8 cellular contexts compared by ENCODE assay signal in the genomic region with DNA sequence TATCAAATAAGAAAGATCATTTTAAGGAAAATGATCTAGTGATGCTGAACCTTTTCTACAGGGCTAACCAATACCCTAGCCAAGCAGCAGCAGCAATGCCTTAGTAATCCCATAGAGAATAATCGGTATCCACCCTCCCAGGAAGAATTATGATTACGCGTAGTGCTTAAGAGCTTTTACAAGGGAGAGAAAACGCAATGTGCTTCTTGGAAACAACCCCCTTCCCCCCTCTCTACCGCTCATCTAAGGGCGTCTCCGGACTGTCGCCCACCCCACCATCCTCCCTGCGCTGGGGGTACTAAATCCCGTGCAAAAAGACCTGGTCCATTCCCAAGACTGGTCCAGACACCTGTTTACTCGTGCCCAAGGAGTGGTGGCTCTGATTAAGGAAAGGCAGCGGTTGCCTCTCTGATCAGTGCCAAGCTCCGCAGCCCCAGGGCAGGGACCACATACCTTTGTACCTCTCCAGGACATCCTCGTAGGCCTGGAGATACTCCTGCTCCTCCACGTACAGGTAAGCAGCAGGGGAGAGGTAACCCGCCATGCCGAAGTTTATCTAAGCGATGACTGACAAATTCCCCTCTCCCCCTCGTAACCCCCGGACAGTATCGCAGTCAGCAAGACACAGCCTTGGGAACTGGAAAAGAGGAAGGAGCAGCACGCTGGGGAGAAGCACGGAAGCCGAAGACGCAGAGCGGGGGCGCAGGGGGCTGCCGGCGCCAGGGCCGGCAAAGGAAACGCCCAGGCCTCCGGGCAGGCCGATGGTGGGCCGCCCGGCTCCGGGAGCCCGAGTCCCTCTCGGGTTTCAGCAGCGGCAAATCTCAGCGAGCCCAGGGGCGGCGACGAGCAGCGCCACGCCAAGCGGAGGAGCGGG.
DNase-seq lines count a peak whose midpoint lies in the region; ATAC-seq and TF ChIP-seq lines count a peak whose summit lies in the region.

No MANE protein-coding gene starts in this region.

- POLR2A ChIA-PET in AG04449 (lab: Yijun Ruan, JAX): interaction anchor here (0.6 kb wide), 1 partner anchor 130 kb away, joined by 3 read pairs; no protein-coding TSS in a partner anchor

- WGBS in hepatocyte (ENCODE audit: low lambda C conversion rate, missing lambda C conversion rate): 2% methylated on average over 47 of the region's 47 CpGs
- 3 to 6% (median 4%) methylated on average over 40 to 47 of the region's 47 CpGs for WGBS in psoas muscle, 3 donors

- H3K27me3 ChIP-seq in hepatocyte (no peaks in the 10 kb centered on the region), psoas muscle (ENCODE audit: insufficient read depth in 3 of 3, low read length in 2 of 3) (no peaks in the 10 kb centered on the region)

- CTCF ChIA-PET in AG04449 (lab: Yijun Ruan, JAX): interaction anchor here (2.7 kb wide), 1 partner anchor 8 kb away, joined by 13 read pairs; no protein-coding TSS in a partner anchor

- H3K4me2 ChIP-seq in hepatocyte: peak overlapping the region; percentile 98

- H3K27ac ChIP-seq in hepatocyte (peak overlapping the region; percentile 93), psoas muscle (peak overlapping the region; percentile 98)

- H4K20me1 ChIP-seq in hepatocyte (ENCODE audit: insufficient read depth, poor library complexity, severe bottlenecking): no peaks in the 10 kb centered on the region

- in situ Hi-C loops in GM13977 (cut with MboI; ENCODE audit: low pct_unique_long_range_greater_than_20kb, low sequenced_read_pairs, unreplicated experiment): loop anchor here (10.0 kb wide), 1 partner anchor 78 kb away; no protein-coding TSS in a partner anchor

- H3K9me2 ChIP-seq in hepatocyte (replicated peaks; ENCODE audit: insufficient read depth): no peaks in the 10 kb centered on the region

- no peak for TF ChIP-seq CTCF in AG04449 (IDR thresholded peaks at IDR 0.05; ENCODE audit: insufficient read depth, low read length, missing control alignments)
- no peak for TF ChIP-seq CTCF in GM13977 (IDR thresholded peaks at IDR 0.05; ENCODE audit: extremely low read depth, insufficient read depth, missing control alignments)
- TF ChIP-seq CTCF in hepatocyte (IDR thresholded peaks at IDR 0.05; ENCODE audit: poor library complexity): no peak
- no peak for TF ChIP-seq CTCF in psoas muscle (IDR thresholded peaks at IDR 0.05)

- H3K79me2 ChIP-seq in hepatocyte: peaks cover 54% of the 10 kb centered on the region

- H3K9me3 ChIP-seq in hepatocyte (ENCODE audit: low read depth): no peaks in the 10 kb centered on the region
- H3K9me3 ChIP-seq in psoas muscle: no peaks in the 10 kb centered on the region

- intact Hi-C loops in psoas muscle (cut with DNase I): loop anchor here (2.0 to 5.0 kb wide), 3 partner anchors 36 to 76 kb away; no protein-coding TSS in a partner anchor

- H3K4me1 ChIP-seq in hepatocyte (ENCODE audit: insufficient read depth) (peaks cover 5% of the 10 kb centered on the region), psoas muscle (peaks cover 22% of the 10 kb centered on the region)

- ATAC-seq in HG02943 (IDR thresholded peaks at IDR 0.05; ENCODE audit: low read depth, unreplicated experiment) (peak; percentile 21), psoas muscle (peak; percentile 14 to 58 (median 44))

- peak overlapping the region; percentile 78 for H2AFZ ChIP-seq in hepatocyte

- H3K36me3 ChIP-seq in hepatocyte (replicated peaks; ENCODE audit: insufficient read depth, low read depth) (no peaks in the 10 kb centered on the region), psoas muscle (ENCODE audit: insufficient read depth in 1 of 2, low read depth in 1 of 2) (no peaks in the 10 kb centered on the region)

- H3K4me3 ChIP-seq in AG04449 (ENCODE audit: low read depth, low read length): peak overlapping the region; percentile 75
- peak overlapping the region; percentile 81 for H3K4me3 ChIP-seq in hepatocyte
- H3K4me3 ChIP-seq in psoas muscle: peak overlapping the region; percentile 84

- no peak for DNase-seq in AG04449 (ENCODE audit: low read depth, low spot score)
- DNase-seq in GM13977 (ENCODE audit: low spot score): peak; percentile 59
- DNase-seq in NCI-H524 treated with DMSO at 0.1 percent for 48 hours (lab: John Stamatoyannopoulos, UW): peak; percentile 62
- DNase-seq in amniotic epithelial cell (ENCODE audit: low read depth): peak; percentile 55
- peak; percentile 63 for DNase-seq in hepatocyte (ENCODE audit: low spot score)
- peak; percentile 46 to 79 for DNase-seq in psoas muscle
- no peak for DNase-seq in GOT3 (lab: John Stamatoyannopoulos, UW)

Comparison
In these comparisons a context has a peak if more than half of its experiments do, and no peak if none do; other contexts are left out.
1. DNase-seq: peak in GM13977 (single experiment), NCI-H524 treated with DMSO at 0.1 percent for 48 hours (single experiment), amniotic epithelial cell (single experiment), hepatocyte (single experiment) and psoas muscle (2 of 2); none in AG04449 (single experiment) and GOT3 (single experiment).
2. Peak in every context shown above with its lines, with median percentiles within 50 percentile points of each other: H3K4me3 ChIP-seq.